Comparison of ENCODE assay signal across 1 cellular context in the genomic region with DNA sequence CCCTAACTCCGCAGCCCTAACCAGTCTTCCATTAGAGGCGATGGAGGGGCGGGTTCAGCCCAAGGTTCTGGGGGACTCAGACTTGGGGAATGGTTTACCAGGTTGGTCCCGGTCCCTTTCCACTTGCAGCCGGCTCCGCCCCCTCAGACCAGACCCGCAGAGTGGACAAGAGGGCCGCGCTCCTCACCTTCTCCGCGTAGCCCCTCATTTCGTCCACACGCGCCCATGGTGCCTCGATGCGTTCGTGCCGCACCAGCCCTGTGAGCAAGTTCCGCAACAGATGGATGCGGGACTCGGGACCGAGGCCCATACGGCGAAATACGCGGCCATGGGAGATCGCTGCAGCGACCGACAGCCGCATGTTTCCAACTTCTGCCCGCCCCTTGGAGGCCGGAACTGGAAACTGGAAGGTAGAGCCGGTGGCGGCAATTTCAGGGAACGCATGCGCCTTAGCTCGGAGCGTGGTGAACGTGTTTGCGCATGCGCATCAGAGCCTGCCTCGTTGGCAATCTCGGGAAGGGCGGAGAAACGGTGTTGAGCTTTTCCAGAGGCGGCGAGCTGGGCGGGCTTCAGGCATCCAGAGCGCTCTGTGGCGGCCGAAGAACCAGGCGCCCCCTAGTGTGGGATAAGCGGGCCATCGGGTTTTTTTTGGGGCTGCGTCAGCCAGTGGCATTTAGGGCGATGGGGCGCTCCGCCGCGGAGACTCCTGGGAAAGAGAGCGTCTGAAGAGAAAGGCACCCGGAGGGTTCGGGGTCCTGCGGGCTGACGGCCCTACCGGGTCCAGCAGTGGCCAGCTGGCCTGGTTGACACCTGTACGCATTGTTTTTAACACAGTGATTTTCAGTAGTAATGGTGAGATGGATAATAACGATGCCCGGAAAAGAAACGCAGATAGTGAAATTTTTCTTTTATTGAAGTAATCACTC.
TF ChIP-seq lines count a peak whose summit lies in the region.

MRPL17 (minus strand) TSS at position 405 of the 926 bp plus-strand sequence; CDS start at position 361, 44 bp downstream.

TF ChIP-seq in WTC11, 78 proteins besides CTCF, POLR2A, EP300 and RAD21 (continued from another document):
- TF ChIP-seq ZNF532 (CRISPR knock-in tag; IDR thresholded peaks at IDR 0.05; ENCODE audit: borderline replicate concordance) (no peak), OVOL2 (CRISPR knock-in tag; IDR thresholded peaks at IDR 0.05; ENCODE audit: borderline replicate concordance) (no peak), TP53 (CRISPR knock-in tag; IDR thresholded peaks at IDR 0.05) (no peak), EMX1 (CRISPR knock-in tag; IDR thresholded peaks at IDR 0.05) (no peak), NR1H2 (CRISPR knock-in tag; IDR thresholded peaks at IDR 0.05) (no peak), NFE2L1 (CRISPR knock-in tag; IDR thresholded peaks at IDR 0.05) (peak; percentile 62)
- TF ChIP-seq, protein P1, sequence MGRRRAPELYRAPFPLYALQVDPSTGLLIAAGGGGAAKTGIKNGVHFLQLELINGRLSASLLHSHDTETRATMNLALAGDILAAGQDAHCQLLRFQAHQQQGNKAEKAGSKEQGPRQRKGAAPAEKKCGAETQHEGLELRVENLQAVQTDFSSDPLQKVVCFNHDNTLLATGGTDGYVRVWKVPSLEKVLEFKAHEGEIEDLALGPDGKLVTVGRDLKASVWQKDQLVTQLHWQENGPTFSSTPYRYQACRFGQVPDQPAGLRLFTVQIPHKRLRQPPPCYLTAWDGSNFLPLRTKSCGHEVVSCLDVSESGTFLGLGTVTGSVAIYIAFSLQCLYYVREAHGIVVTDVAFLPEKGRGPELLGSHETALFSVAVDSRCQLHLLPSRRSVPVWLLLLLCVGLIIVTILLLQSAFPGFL (CRISPR knock-in tag; IDR thresholded peaks at IDR 0.05; ENCODE audit: borderline replicate concordance): no peak
TF ChIP-seq in WTC11: peak in this region for 29.
